Comparison of ENCODE assay signal across 1 cellular context in the genomic region with DNA sequence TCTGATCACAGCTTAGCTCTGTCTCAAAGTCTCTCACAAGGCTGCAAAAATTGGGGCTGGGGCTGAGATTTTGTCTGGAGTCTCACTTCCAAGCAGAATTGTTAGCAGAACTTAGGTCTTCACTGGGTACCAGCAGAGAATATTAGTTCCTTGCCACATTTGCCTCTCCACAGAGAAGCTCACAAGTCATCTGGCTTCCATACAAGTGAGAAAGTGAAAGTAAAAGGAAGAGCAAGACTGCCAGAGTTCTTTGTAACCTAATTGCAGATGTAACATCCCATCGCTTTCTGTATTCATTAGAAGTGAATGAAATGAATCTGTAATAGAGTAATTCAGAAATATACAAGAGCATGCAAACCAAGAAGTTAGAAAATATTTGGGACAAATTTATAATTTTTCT.
TF ChIP-seq lines count a peak whose summit lies in the region.

No MANE protein-coding gene starts in this region.

TF ChIP-seq in GM12878, 131 proteins besides CTCF, POLR2A, EP300 and RAD21 (continued from another document):
- TF ChIP-seq, protein P1, sequence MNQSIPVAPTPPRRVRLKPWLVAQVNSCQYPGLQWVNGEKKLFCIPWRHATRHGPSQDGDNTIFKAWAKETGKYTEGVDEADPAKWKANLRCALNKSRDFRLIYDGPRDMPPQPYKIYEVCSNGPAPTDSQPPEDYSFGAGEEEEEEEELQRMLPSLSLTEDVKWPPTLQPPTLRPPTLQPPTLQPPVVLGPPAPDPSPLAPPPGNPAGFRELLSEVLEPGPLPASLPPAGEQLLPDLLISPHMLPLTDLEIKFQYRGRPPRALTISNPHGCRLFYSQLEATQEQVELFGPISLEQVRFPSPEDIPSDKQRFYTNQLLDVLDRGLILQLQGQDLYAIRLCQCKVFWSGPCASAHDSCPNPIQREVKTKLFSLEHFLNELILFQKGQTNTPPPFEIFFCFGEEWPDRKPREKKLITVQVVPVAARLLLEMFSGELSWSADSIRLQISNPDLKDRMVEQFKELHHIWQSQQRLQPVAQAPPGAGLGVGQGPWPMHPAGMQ (IDR thresholded peaks at IDR 0.05; ENCODE audit: borderline replicate concordance) = no peak
- no peak for TF ChIP-seq ATF2 (IDR thresholded peaks at IDR 0.05; ENCODE audit: low read length)
- TF ChIP-seq RBBP5 (conservative IDR thresholded peaks at IDR 0.05) = no peak
- no peak for TF ChIP-seq KAT2A (conservative IDR thresholded peaks at IDR 0.05; ENCODE audit: control insufficient read depth, low read depth, low read length)
